ENCODE assay signal across 12 cellular contexts in the genomic region with DNA sequence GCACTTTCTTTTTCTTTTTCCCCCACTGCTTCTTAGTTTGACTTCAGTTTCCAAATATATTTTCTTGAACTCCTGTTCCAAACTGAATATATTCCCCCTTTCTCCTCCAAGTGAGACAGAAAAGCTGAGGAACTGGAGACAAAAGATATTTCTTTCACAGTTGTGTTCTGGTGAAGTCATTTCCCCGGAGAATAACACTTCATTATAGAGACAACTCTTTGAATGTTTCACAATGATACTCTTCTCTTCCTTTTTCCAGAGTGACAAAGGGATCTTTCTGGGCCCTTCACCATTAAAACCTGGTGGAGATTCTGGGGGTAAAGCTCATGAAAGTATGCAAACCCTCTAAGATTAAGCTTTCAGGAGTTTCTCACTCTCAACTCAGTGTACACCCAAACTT.
"Had no signal": no experiment of that assay in that cellular context is flagged by ENCODE, and none has a peak within 500 bp of the region (broad histone marks: within the 10 kb centered on the region; RNA-seq: fewer than 3 reads in every experiment).

No MANE protein-coding gene starts in this region.

- H3K4me1 ChIP-seq: heart left ventricle had no signal

- H3K27me3 ChIP-seq: heart left ventricle had no signal

- DNase-seq: activated CD4-positive, alpha-beta T cell treated with anti-CD3 and anti-CD28 coated beads for 1 hour; activated CD4-positive, alpha-beta T cell treated with anti-CD3 and anti-CD28 coated beads, Interleukin-2, amount 50 U/mL, for 4 hours; activated naive CD4-positive, alpha-beta T cell treated with anti-CD3 and anti-CD28 coated beads, Interleukin-2, amount 10 ng/mL, durations not matched to agents 7 days and 5 days; activated T-cell treated with anti-CD3 and anti-CD28 coated beads, Interleukin-2, amount 50 U/mL, for 1 hour; dermis blood vessel endothelial cell; foreskin melanocyte; heart left ventricle; immature natural killer cell had no signal

- H3K27ac ChIP-seq: epithelial cell of prostate, heart left ventricle had no signal

- ATAC-seq: heart left ventricle; stimulated activated memory B cell treated with anti-CD40 and anti-IgM and Interleukin-4, amounts not matched to agents 10 μg/mL and 1 μg/mL and 100 μg/mL, for 72 hours had no signal

- FAIRE-seq: astrocyte, bronchial epithelial cell had no signal

- H3K9me3 ChIP-seq: heart left ventricle had no signal

- H3K4me3 ChIP-seq: heart left ventricle had no signal

- H3K36me3 ChIP-seq: heart left ventricle had no signal
